Comparison of ENCODE assay signal across 7 cellular contexts in genomic region chr1:32284777-32285176, GRCh38. TPM values are rescaled to one million over a fixed set of nuclear protein-coding genes. Genes with fewer than 3 reads are reported as not detected.
A peak's percentile ranks its signal among the peaks of the same experiment; 100 is the strongest.
DNase-seq lines count a peak whose midpoint lies in the region; ATAC-seq, FAIRE-seq and TF ChIP-seq lines count a peak whose summit lies in the region.
"Not testable (repeated sequence)": the region's sequence is repeated elsewhere in the genome, so short reads cannot be mapped to it uniquely, and the experiment has no call there.
"Had no signal": no experiment of that assay in that cellular context is flagged by ENCODE, and none has a peak within 500 bp of the region (broad histone marks: within the 10 kb centered on the region; RNA-seq: fewer than 3 reads in every experiment).

No MANE protein-coding gene starts in this region.

- not testable (repeated sequence) for H4K20me1 ChIP-seq in HepG2 (ENCODE audit: insufficient read depth, low read length)

- not testable (repeated sequence) for H3K4me2 ChIP-seq in HepG2 (ENCODE audit: low read depth, low read length)

- WGBS in HepG2 (ENCODE audit: low lambda C conversion rate) = 69% methylated on average over 8 of the region's 8 CpGs

- not testable (repeated sequence) for FAIRE-seq in HepG2 (lab: Jason Lieb, UNC)

- intact Hi-C loops in HepG2 (cut with micrococcal nuclease; ENCODE audit: unreplicated experiment) = not testable (repeated sequence)

- H3K4me1 ChIP-seq in HEK293 (ENCODE audit: control insufficient read depth, insufficient read depth, low read length); HepG2 (ENCODE audit: insufficient read depth, low read length): not testable (repeated sequence)

- TF ChIP-seq CTCF in HEK293 (tag by site-specific recombination; IDR thresholded peaks at IDR 0.05); HepG2 (CRISPR knock-in tag; IDR thresholded peaks at IDR 0.05): not testable (repeated sequence)

- POLR2A ChIA-PET in HEK293 (lab: Yijun Ruan, JAX); HepG2 (lab: Yijun Ruan, JAX): not testable (repeated sequence)

- not testable (repeated sequence) for ATAC-seq in HepG2

- not testable (repeated sequence) for BruUV-seq in HepG2 (replicated peaks; lab: Mats Ljungman, UMichigan)

- TF ChIP-seq POLR2A in HepG2 (IDR thresholded peaks at IDR 0.05; ENCODE audit: insufficient read depth in 1 of 2, low read depth in 2 of 2, low read length in 2 of 2) = not testable (repeated sequence)

- H3K4me3 Mint-ChIP-seq in activated naive CD4-positive, alpha-beta T cell treated with anti-CD3 and anti-CD28 coated beads, Interleukin-2, amount 50 U/mL, for 24 hours = not testable (repeated sequence)

- not testable (repeated sequence) for H3K4me3 ChIP-seq in HEK293 (ENCODE audit: low read depth, low read length); HepG2 (replicated peaks in 1 of 3; ENCODE audit: insufficient read depth in 1 of 3, low read depth in 2 of 3, low read length in 3 of 3)

- in situ Hi-C loops in HepG2 (cut with HindIII; ENCODE audit: extremely low pct_ligation_motif_present, low pct_unique_long_range_greater_than_20kb) = not testable (repeated sequence)

- not testable (repeated sequence) for H3K9me3 ChIP-seq in HEK293 (ENCODE audit: control insufficient read depth, insufficient read depth, low read depth, low read length); HepG2 (ENCODE audit: low read length)

- not testable (repeated sequence) for TF ChIP-seq EP300 in HepG2 (IDR thresholded peaks at IDR 0.05; ENCODE audit: low read depth in 2 of 2, low read length in 2 of 2); HepG2 (CRISPR knock-in tag; IDR thresholded peaks at IDR 0.05; ENCODE audit: borderline replicate concordance)

- not testable (repeated sequence) for H3K9ac ChIP-seq in HepG2 (ENCODE audit: insufficient read depth, low read depth, low read length)

- peaks cover 11% of the 10 kb centered on the region for H3K36me3 Mint-ChIP-seq in activated naive CD4-positive, alpha-beta T cell treated with anti-CD3 and anti-CD28 coated beads, Interleukin-2, amount 50 U/mL, for 24 hours

- CTCF ChIA-PET in HEK293 (lab: Yijun Ruan, JAX) = interaction anchor here (2.8 kb wide), 1 partner anchor 37 kb away, joined by 11 read pairs; no protein-coding TSS in a partner anchor
- CTCF ChIA-PET in HepG2 (lab: Yijun Ruan, JAX; ENCODE audit: low intra/inter-chr PET ratio, low total read pairs) = not testable (repeated sequence)

- not testable (repeated sequence) for H3K36me3 ChIP-seq in HEK293 (ENCODE audit: control insufficient read depth in 2 of 2, insufficient read depth in 1 of 2, low read length in 2 of 2); HepG2 (replicated peaks in 1 of 2; ENCODE audit: control insufficient read depth in 1 of 2, insufficient read depth in 2 of 2, low read length in 2 of 2)

- H3K4me1 Mint-ChIP-seq in activated naive CD4-positive, alpha-beta T cell treated with anti-CD3 and anti-CD28 coated beads, Interleukin-2, amount 50 U/mL, for 24 hours = not testable (repeated sequence)

- DNase-seq in HepG2 (ENCODE audit: low spot score) = not testable (repeated sequence)

- not testable (repeated sequence) for H3K27me3 ChIP-seq in HepG2 (ENCODE audit: control insufficient read depth in 1 of 2, insufficient read depth in 2 of 2, low read length in 2 of 2)

- peak overlapping the region; percentile 55 for H3K27ac Mint-ChIP-seq in activated naive CD4-positive, alpha-beta T cell treated with anti-CD3 and anti-CD28 coated beads, Interleukin-2, amount 50 U/mL, for 24 hours

- H3K79me2 ChIP-seq in HepG2 (ENCODE audit: insufficient read depth, low read length) = not testable (repeated sequence)

- not testable (repeated sequence) for H2AFZ ChIP-seq in HepG2 (ENCODE audit: low read length)

- not testable (repeated sequence) for TF ChIP-seq RAD21 in HepG2 (CRISPR knock-in tag; IDR thresholded peaks at IDR 0.05)

- not testable (repeated sequence) for H3K9me3 Mint-ChIP-seq in activated naive CD4-positive, alpha-beta T cell treated with anti-CD3 and anti-CD28 coated beads, Interleukin-2, amount 50 U/mL, for 24 hours

- not testable (repeated sequence) for H3K27me3 Mint-ChIP-seq in activated naive CD4-positive, alpha-beta T cell treated with anti-CD3 and anti-CD28 coated beads, Interleukin-2, amount 50 U/mL, for 24 hours

- not testable (repeated sequence) for H3K27ac ChIP-seq in HEK293 (ENCODE audit: extremely low read depth, low read depth, low read length); HepG2 (ENCODE audit: extremely low read length, insufficient read depth, low read length)

RNA-seq across cellular contexts. Expression of gene HDAC1, which starts 7.1 kb away (rescaled TPM):
- 93.5 and 109 TPM in 2 replicates for total RNA-seq in HepG2 (2016; rRNA removed; fragmentation: Illumina TruSeq; extraction: Trizol)
- 18.6 and 19.6 TPM in 2 replicates for total RNA-seq in HepG2 (2016; cell fraction: cytosol; rRNA removed; fragmentation: Illumina TruSeq; extraction: Trizol; ENCODE audit: low read depth)
- total RNA-seq in HepG2 (2016; cell fraction: insoluble cytoplasmic fraction; rRNA removed; fragmentation: Illumina TruSeq; extraction: Trizol) = 97.8 and 111 TPM in 2 replicates
- 26.5 and 28.5 TPM in 2 replicates for total RNA-seq in HepG2 (2016; cell fraction: membrane; rRNA removed; fragmentation: Illumina TruSeq; extraction: Trizol)
- 69.7 and 73.3 TPM in 2 replicates for total RNA-seq in HepG2 (2016; cell fraction: nucleus; rRNA removed; fragmentation: Illumina TruSeq; extraction: Trizol)
- 189 and 190 TPM in 2 replicates for polyA plus RNA-seq in HepG2 (2011; rRNA removed)
- 126 and 169 TPM in 2 replicates for polyA plus RNA-seq in HepG2 (2011; cell fraction: cytosol; rRNA removed)
- polyA plus RNA-seq in HepG2 (2011; cell fraction: nucleus; rRNA removed) = 278 and 321 TPM in 2 replicates
- polyA plus RNA-seq in HepG2 (2012) = 146 and 207 TPM in 2 replicates
- polyA plus RNA-seq in HepG2 (2016; cell fraction: cytosol; fragmentation: Illumina TruSeq; extraction: Trizol; ENCODE audit: low read depth) = 9.8 and 9.9 TPM in 2 replicates
- 105 and 112 TPM in 2 replicates for polyA plus RNA-seq in HepG2 (2016; cell fraction: insoluble cytoplasmic fraction; fragmentation: Illumina TruSeq; extraction: Trizol; ENCODE audit: low read depth)
- polyA plus RNA-seq in HepG2 (2016; cell fraction: membrane; fragmentation: Illumina TruSeq; extraction: Trizol; ENCODE audit: low read depth) = 15.6 and 18.2 TPM in 2 replicates
- 128 and 133 TPM in 2 replicates for polyA plus RNA-seq in HepG2 (2016; cell fraction: nucleus; fragmentation: Illumina TruSeq; extraction: Trizol; ENCODE audit: insufficient read depth, low read depth)
- 165 and 166 TPM in 2 replicates for polyA minus RNA-seq in HepG2 (2011; rRNA and poly(A)+ RNA removed; ENCODE audit: low replicate concordance)
- 54.2 and 56.9 TPM in 2 replicates for polyA minus RNA-seq in HepG2 (2011; cell fraction: cytosol; rRNA and poly(A)+ RNA removed)
- polyA minus RNA-seq in HepG2 (2011; cell fraction: nucleus; rRNA and poly(A)+ RNA removed) = 145 and 189 TPM in 2 replicates

RNA-seq across cellular contexts. Expression of gene LCK, which starts 33.7 kb away (rescaled TPM):
- 0.83 and 0.93 TPM in 2 replicates for total RNA-seq in HepG2 (2016; rRNA removed; fragmentation: Illumina TruSeq; extraction: Trizol)
- 0.30 TPM in 1 of 2 replicates, not detected in the other for total RNA-seq in HepG2 (2016; cell fraction: cytosol; rRNA removed; fragmentation: Illumina TruSeq; extraction: Trizol; ENCODE audit: low read depth)
- 0.54 and 0.61 TPM in 2 replicates for total RNA-seq in HepG2 (2016; cell fraction: insoluble cytoplasmic fraction; rRNA removed; fragmentation: Illumina TruSeq; extraction: Trizol)
- total RNA-seq in HepG2 (2016; cell fraction: membrane; rRNA removed; fragmentation: Illumina TruSeq; extraction: Trizol) = 0.31 and 0.40 TPM in 2 replicates
- total RNA-seq in HepG2 (2016; cell fraction: nucleus; rRNA removed; fragmentation: Illumina TruSeq; extraction: Trizol) = 0.40 and 1.3 TPM in 2 replicates
- polyA plus RNA-seq in HepG2 (2011; rRNA removed) = 1.8 and 3.1 TPM in 2 replicates
- 1.6 and 2.2 TPM in 2 replicates for polyA plus RNA-seq in HepG2 (2011; cell fraction: cytosol; rRNA removed)
- 5.1 and 6.4 TPM in 2 replicates for polyA plus RNA-seq in HepG2 (2011; cell fraction: nucleus; rRNA removed)
- polyA plus RNA-seq in HepG2 (2012) = 1.2 and 1.3 TPM in 2 replicates
- polyA plus RNA-seq in HepG2 (2016; cell fraction: cytosol; fragmentation: Illumina TruSeq; extraction: Trizol; ENCODE audit: low read depth) = 0.06 and 0.08 TPM in 2 replicates
- 0.60 and 0.75 TPM in 2 replicates for polyA plus RNA-seq in HepG2 (2016; cell fraction: insoluble cytoplasmic fraction; fragmentation: Illumina TruSeq; extraction: Trizol; ENCODE audit: low read depth)
- 0.17 and 0.27 TPM in 2 replicates for polyA plus RNA-seq in HepG2 (2016; cell fraction: membrane; fragmentation: Illumina TruSeq; extraction: Trizol; ENCODE audit: low read depth)
- 0.71 and 1.1 TPM in 2 replicates for polyA plus RNA-seq in HepG2 (2016; cell fraction: nucleus; fragmentation: Illumina TruSeq; extraction: Trizol; ENCODE audit: insufficient read depth, low read depth)
- polyA minus RNA-seq in HepG2 (2011; rRNA and poly(A)+ RNA removed; ENCODE audit: low replicate concordance) = 0.42 and 2.6 TPM in 2 replicates
- polyA minus RNA-seq in HepG2 (2011; cell fraction: cytosol; rRNA and poly(A)+ RNA removed) = 1.2 and 1.3 TPM in 2 replicates
- 0.75 and 2.3 TPM in 2 replicates for polyA minus RNA-seq in HepG2 (2011; cell fraction: nucleus; rRNA and poly(A)+ RNA removed)
- total RNA-seq: A673 had no signal
- polyA plus RNA-seq: AG04450 had no signal

RNA-seq across cellular contexts. Expression of gene FAM167B, which starts 37.8 kb away (rescaled TPM):
- total RNA-seq in HepG2 (2016; rRNA removed; fragmentation: Illumina TruSeq; extraction: Trizol) = 0.15 and 0.45 TPM in 2 replicates
- 0.30 TPM in 1 of 2 replicates, not detected in the other for total RNA-seq in HepG2 (2016; cell fraction: cytosol; rRNA removed; fragmentation: Illumina TruSeq; extraction: Trizol; ENCODE audit: low read depth)
- total RNA-seq in HepG2 (2016; cell fraction: insoluble cytoplasmic fraction; rRNA removed; fragmentation: Illumina TruSeq; extraction: Trizol) = 0.28 TPM in 1 of 2 replicates, not detected in the other
- 0.31 and 0.65 TPM in 2 replicates for total RNA-seq in HepG2 (2016; cell fraction: membrane; rRNA removed; fragmentation: Illumina TruSeq; extraction: Trizol)
- 0.41 TPM in 1 of 2 replicates, not detected in the other for total RNA-seq in HepG2 (2016; cell fraction: nucleus; rRNA removed; fragmentation: Illumina TruSeq; extraction: Trizol)
- 0.70 and 1.1 TPM in 2 replicates for polyA plus RNA-seq in HepG2 (2011; rRNA removed)
- 0.67 and 1.1 TPM in 2 replicates for polyA plus RNA-seq in HepG2 (2011; cell fraction: cytosol; rRNA removed)
- polyA plus RNA-seq in HepG2 (2011; cell fraction: nucleus; rRNA removed) = 0.51 and 0.55 TPM in 2 replicates
- 0.94 and 1.4 TPM in 2 replicates for polyA plus RNA-seq in HepG2 (2012)
- 0.37 and 0.38 TPM in 2 replicates for polyA plus RNA-seq in HepG2 (2016; cell fraction: cytosol; fragmentation: Illumina TruSeq; extraction: Trizol; ENCODE audit: low read depth)
- 0.44 and 0.56 TPM in 2 replicates for polyA plus RNA-seq in HepG2 (2016; cell fraction: insoluble cytoplasmic fraction; fragmentation: Illumina TruSeq; extraction: Trizol; ENCODE audit: low read depth)
- polyA plus RNA-seq in HepG2 (2016; cell fraction: membrane; fragmentation: Illumina TruSeq; extraction: Trizol; ENCODE audit: low read depth) = 0.42 and 0.56 TPM in 2 replicates
- polyA plus RNA-seq in HepG2 (2016; cell fraction: nucleus; fragmentation: Illumina TruSeq; extraction: Trizol; ENCODE audit: insufficient read depth, low read depth) = 0.89 TPM in 1 of 2 replicates, not detected in the other
- polyA minus RNA-seq in HepG2 (2011; rRNA and poly(A)+ RNA removed; ENCODE audit: low replicate concordance) = 0.44 and 1.3 TPM in 2 replicates
- 0.70 TPM in 1 of 2 replicates, not detected in the other for polyA minus RNA-seq in HepG2 (2011; cell fraction: cytosol; rRNA and poly(A)+ RNA removed)
- not detected in 2 replicates for polyA minus RNA-seq in HepG2 (2011; cell fraction: nucleus; rRNA and poly(A)+ RNA removed)
- total RNA-seq: A673 had no signal
- polyA plus RNA-seq: CD14-positive monocyte; CD4-positive, CD25-positive, alpha-beta regulatory T cell had no signal

RNA-seq across cellular contexts. Expression of gene MARCKSL1, which starts 51.3 kb away (rescaled TPM):
- total RNA-seq in HepG2 (2016; rRNA removed; fragmentation: Illumina TruSeq; extraction: Trizol) = 81.9 and 85.1 TPM in 2 replicates
- total RNA-seq in HepG2 (2016; cell fraction: cytosol; rRNA removed; fragmentation: Illumina TruSeq; extraction: Trizol; ENCODE audit: low read depth) = 39.3 and 48.2 TPM in 2 replicates
- 79.9 and 80.4 TPM in 2 replicates for total RNA-seq in HepG2 (2016; cell fraction: insoluble cytoplasmic fraction; rRNA removed; fragmentation: Illumina TruSeq; extraction: Trizol)
- 99.4 and 121 TPM in 2 replicates for total RNA-seq in HepG2 (2016; cell fraction: membrane; rRNA removed; fragmentation: Illumina TruSeq; extraction: Trizol)
- 41.2 and 48.0 TPM in 2 replicates for total RNA-seq in HepG2 (2016; cell fraction: nucleus; rRNA removed; fragmentation: Illumina TruSeq; extraction: Trizol)
- 134 and 155 TPM in 2 replicates for polyA plus RNA-seq in HepG2 (2011; rRNA removed)
- 175 and 198 TPM in 2 replicates for polyA plus RNA-seq in HepG2 (2011; cell fraction: cytosol; rRNA removed)
- 42.9 and 54.2 TPM in 2 replicates for polyA plus RNA-seq in HepG2 (2011; cell fraction: nucleus; rRNA removed)
- 93.4 and 110 TPM in 2 replicates for polyA plus RNA-seq in HepG2 (2012)
- polyA plus RNA-seq in HepG2 (2016; cell fraction: cytosol; fragmentation: Illumina TruSeq; extraction: Trizol; ENCODE audit: low read depth) = 130 and 155 TPM in 2 replicates
- polyA plus RNA-seq in HepG2 (2016; cell fraction: insoluble cytoplasmic fraction; fragmentation: Illumina TruSeq; extraction: Trizol; ENCODE audit: low read depth) = 249 and 301 TPM in 2 replicates
- polyA plus RNA-seq in HepG2 (2016; cell fraction: membrane; fragmentation: Illumina TruSeq; extraction: Trizol; ENCODE audit: low read depth) = 253 and 267 TPM in 2 replicates
- polyA plus RNA-seq in HepG2 (2016; cell fraction: nucleus; fragmentation: Illumina TruSeq; extraction: Trizol; ENCODE audit: insufficient read depth, low read depth) = 142 and 146 TPM in 2 replicates
- 31.7 and 183 TPM in 2 replicates for polyA minus RNA-seq in HepG2 (2011; rRNA and poly(A)+ RNA removed; ENCODE audit: low replicate concordance)
- 56.3 and 59.3 TPM in 2 replicates for polyA minus RNA-seq in HepG2 (2011; cell fraction: cytosol; rRNA and poly(A)+ RNA removed)
- polyA minus RNA-seq in HepG2 (2011; cell fraction: nucleus; rRNA and poly(A)+ RNA removed) = 34.6 and 44.4 TPM in 2 replicates
